ENCODE assay signal across 8 cellular contexts in the genomic region with DNA sequence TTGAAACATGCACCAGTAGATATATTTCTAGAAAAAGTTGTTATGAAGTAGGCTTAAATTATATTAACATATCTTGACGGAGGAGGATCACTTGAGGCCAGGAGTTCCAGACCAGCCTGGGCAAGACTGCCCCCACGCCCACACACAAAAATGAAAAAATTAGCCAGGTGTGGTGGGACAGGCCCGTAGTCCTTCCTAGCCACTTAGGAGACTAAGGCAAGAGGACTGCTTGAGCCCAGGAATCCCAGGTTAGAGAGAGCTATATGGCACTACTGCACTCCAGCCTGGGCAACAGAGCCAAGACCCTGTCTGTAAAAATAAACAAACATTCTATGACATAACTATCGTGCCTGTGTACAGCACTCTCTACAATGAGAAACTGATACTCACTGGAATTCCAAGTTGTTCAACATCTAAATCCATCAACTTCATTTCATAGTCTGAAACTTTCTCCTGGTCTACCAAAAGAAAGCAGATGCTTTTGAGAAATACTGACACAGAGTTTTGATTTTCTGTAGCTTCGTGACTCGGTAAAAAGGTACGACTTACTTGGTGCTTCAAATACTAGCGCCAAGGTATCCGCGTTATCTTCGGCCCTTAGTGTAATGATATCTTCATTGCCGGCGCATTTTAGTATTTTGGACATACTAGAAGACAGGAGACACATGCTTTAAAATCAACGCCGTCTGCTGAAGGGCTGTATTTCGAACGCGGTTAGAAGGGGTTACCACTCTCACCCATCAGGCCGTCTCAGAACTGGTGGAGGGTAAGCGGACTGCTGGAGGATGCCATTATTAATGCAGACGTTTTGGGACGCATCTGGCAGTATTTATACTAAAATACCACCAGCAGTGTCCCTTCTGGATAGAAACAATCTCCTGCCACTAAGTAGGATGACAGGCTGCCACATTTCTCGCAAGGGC.
DNase-seq lines count a peak whose midpoint lies in the region; ATAC-seq lines count a peak whose summit lies in the region.

No MANE protein-coding gene starts in this region.

- H3K36me3 Mint-ChIP-seq in T-helper 2 cell treated with Interferon-gamma antibody and Interleukin-4, amounts not matched to agents 5 μg/mL and 100 μg/mL, for 36 hours (ENCODE audit: low read depth) = peaks cover 56% of the 10 kb centered on the region
- peaks cover 73% of the 10 kb centered on the region for H3K36me3 Mint-ChIP-seq in stimulated activated effector memory CD8-positive, alpha-beta T cell treated with anti-CD3 and anti-CD28 coated beads, Interleukin-12 subunit alpha, Interleukin-12 subunit beta, amount 100 ng/mL, for 72 hours

- ATAC-seq in stimulated activated effector memory CD8-positive, alpha-beta T cell treated with anti-CD3 and anti-CD28 coated beads, Interleukin-12 subunit alpha, Interleukin-12 subunit beta, amount 100 ng/mL, for 72 hours = no peak

- H3K4me3 Mint-ChIP-seq in T-helper 2 cell treated with Interferon-gamma antibody and Interleukin-4, amounts not matched to agents 5 μg/mL and 100 μg/mL, for 36 hours = peak overlapping the region; percentile 96
- peak overlapping the region; percentile 88 for H3K4me3 Mint-ChIP-seq in stimulated activated effector memory CD8-positive, alpha-beta T cell treated with anti-CD3 and anti-CD28 coated beads, Interleukin-12 subunit alpha, Interleukin-12 subunit beta, amount 100 ng/mL, for 72 hours

- H3K27me3 Mint-ChIP-seq in T-helper 2 cell treated with Interferon-gamma antibody and Interleukin-4, amounts not matched to agents 5 μg/mL and 100 μg/mL, for 36 hours (ENCODE audit: low read depth) = no peaks in the 10 kb centered on the region

- H3K4me1 Mint-ChIP-seq in T-helper 2 cell treated with Interferon-gamma antibody and Interleukin-4, amounts not matched to agents 5 μg/mL and 100 μg/mL, for 36 hours (ENCODE audit: low read depth) = peaks cover 52% of the 10 kb centered on the region
- H3K4me1 Mint-ChIP-seq in stimulated activated effector memory CD8-positive, alpha-beta T cell treated with anti-CD3 and anti-CD28 coated beads, Interleukin-12 subunit alpha, Interleukin-12 subunit beta, amount 100 ng/mL, for 72 hours = peaks cover 34% of the 10 kb centered on the region

- H3K27ac Mint-ChIP-seq in T-helper 2 cell treated with Interferon-gamma antibody and Interleukin-4, amounts not matched to agents 5 μg/mL and 100 μg/mL, for 36 hours = peak overlapping the region; percentile 99
- peak overlapping the region; percentile 93 for H3K27ac Mint-ChIP-seq in stimulated activated effector memory CD8-positive, alpha-beta T cell treated with anti-CD3 and anti-CD28 coated beads, Interleukin-12 subunit alpha, Interleukin-12 subunit beta, amount 100 ng/mL, for 72 hours

- no peaks in the 10 kb centered on the region for H3K9me3 Mint-ChIP-seq in T-helper 2 cell treated with Interferon-gamma antibody and Interleukin-4, amounts not matched to agents 5 μg/mL and 100 μg/mL, for 36 hours
- no peaks in the 10 kb centered on the region for H3K9me3 Mint-ChIP-seq in stimulated activated effector memory CD8-positive, alpha-beta T cell treated with anti-CD3 and anti-CD28 coated beads, Interleukin-12 subunit alpha, Interleukin-12 subunit beta, amount 100 ng/mL, for 72 hours

- DNase-seq in DMS 273 (lab: John Stamatoyannopoulos, UW; ENCODE audit: unreplicated experiment) (peak; percentile 63), DMS 273 treated with DMSO at 0.1 percent for 48 hours (lab: John Stamatoyannopoulos, UW) (no peak), glomerular visceral epithelial cell (ENCODE audit: extremely low spot score) (peak; percentile 25), germinal center (ENCODE audit: low spot score) (no peak), Kasumi-1 (lab: John Stamatoyannopoulos, UW) (no peak), NCI-H2171 (lab: John Stamatoyannopoulos, UW) (no peak)
- peak; percentile 13 for DNase-seq in T-helper 2 cell treated with Interferon-gamma antibody and Interleukin-4, amounts not matched to agents 5 μg/mL and 100 μg/mL, for 36 hours (ENCODE audit: low spot score)
- DNase-seq in stimulated activated effector memory CD8-positive, alpha-beta T cell treated with anti-CD3 and anti-CD28 coated beads, Interleukin-12 subunit alpha, Interleukin-12 subunit beta, amount 100 ng/mL, for 72 hours (ENCODE audit: low spot score in 2 of 2) = peak in 1 of 2 donors; percentile 57

Comparison
In these comparisons a context has a peak if more than half of its experiments do, and no peak if none do; other contexts are left out.
1. DNase-seq: peak in DMS 273 (single experiment), T-helper 2 cell treated with Interferon-gamma antibody and Interleukin-4, amounts not matched to agents 5 μg/mL and 100 μg/mL, for 36 hours (single experiment) and glomerular visceral epithelial cell (single experiment); none in DMS 273 treated with DMSO at 0.1 percent for 48 hours (single experiment), germinal center (single experiment), Kasumi-1 (0 of 2) and NCI-H2171 (single experiment).